Comparison of ENCODE assay signal across 21 cellular contexts in the genomic region with DNA sequence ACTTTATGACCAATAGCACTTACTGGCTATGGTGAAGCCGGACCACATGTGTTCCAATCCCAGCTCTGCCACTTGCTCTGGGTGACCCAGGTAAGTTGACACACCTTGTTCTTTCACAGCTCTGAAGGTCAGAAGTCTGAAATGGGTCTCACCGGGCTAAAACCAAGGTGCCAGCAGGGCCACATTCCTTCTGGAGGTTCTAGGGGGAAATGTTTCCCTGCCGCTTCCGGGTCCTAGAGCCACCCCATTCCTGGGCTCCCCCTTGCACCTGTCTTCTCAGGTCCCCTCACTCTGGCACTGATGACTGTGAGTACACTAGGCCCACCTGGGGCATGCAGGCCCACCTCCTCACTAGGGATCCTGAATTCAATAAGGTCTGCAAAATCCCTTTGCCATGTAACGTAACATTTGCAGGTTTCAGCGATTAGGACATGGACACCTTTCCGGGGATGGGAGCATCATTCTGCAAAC. TPM values are rescaled to one million over a fixed set of nuclear protein-coding genes. Genes with fewer than 3 reads are reported as not detected.
DNase-seq lines count a peak whose midpoint lies in the region; ATAC-seq and TF ChIP-seq lines count a peak whose summit lies in the region.
"Had no signal": no experiment of that assay in that cellular context is flagged by ENCODE, and none has a peak within 500 bp of the region (broad histone marks: within the 10 kb centered on the region; RNA-seq: fewer than 3 reads in every experiment).

No MANE protein-coding gene starts in this region.

- in situ Hi-C loops in GM13977 (cut with MboI; ENCODE audit: low pct_unique_long_range_greater_than_20kb, low sequenced_read_pairs, unreplicated experiment): no loop called here

- H3K27ac Mint-ChIP-seq in CD4-positive, alpha-beta T cell: peak overlapping the region; percentile 57
- H3K27ac Mint-ChIP-seq in chondrocyte (ENCODE audit: unreplicated experiment): peak overlapping the region; percentile 22
- H3K27ac Mint-ChIP-seq: stimulated activated memory B cell treated with anti-CD40 and anti-IgM and Interleukin-4, amounts not matched to agents 10 μg/mL and 1 μg/mL and 100 μg/mL, for 72 hours had no signal

- peaks cover 62% of the 10 kb centered on the region for H3K4me1 ChIP-seq in MM.1S (ENCODE audit: low read length)
- H3K4me1 ChIP-seq in neuronal stem cell (ENCODE audit: control insufficient read depth in 2 of 2, insufficient read depth in 1 of 2, low read depth in 1 of 2, low read length in 2 of 2): peaks cover 18 to 30% of the 10 kb centered on the region in 2 donors

- H3K4ac ChIP-seq in neuronal stem cell (ENCODE audit: low read length): no peak overlapping the region

- peaks cover 12% of the 10 kb centered on the region for H3F3A ChIP-seq in MM.1S (ENCODE audit: insufficient read depth, low read length)

- H3K18ac ChIP-seq in neuronal stem cell (ENCODE audit: low read length): no peak overlapping the region

- CTCF ChIA-PET in CD4-positive, alpha-beta T cell (lab: Charles Lee): interaction anchor here (6.7 kb wide), 1 partner anchor 16 kb away, joined by 42 read pairs; no protein-coding TSS in a partner anchor

- H3K4me3 ChIP-seq in MM.1S (ENCODE audit: low read length) (no peak overlapping the region), neuronal stem cell (ENCODE audit: low read length in 2 of 2) (peak overlapping the region in 1 of 2 donors; percentile 44)

- peak overlapping the region; percentile 42 for H3K4me3 Mint-ChIP-seq in CD4-positive, alpha-beta T cell
- H3K4me3 Mint-ChIP-seq in chondrocyte (ENCODE audit: unreplicated experiment): no peak overlapping the region
- H3K4me3 Mint-ChIP-seq: activated CD4-positive, alpha-beta T cell treated with anti-CD3 and anti-CD28 coated beads, Interleukin-2, amount 10 ng/mL, durations not matched to agents 7 days and 5 days had no signal

- no peak for ATAC-seq in CD4-positive, alpha-beta T cell (ENCODE audit: poor library complexity)

- H3K4me2 ChIP-seq in MM.1S (ENCODE audit: low read depth, low read length) (peak overlapping the region; percentile 32; the same call in 1 of the 2 replicates), neuronal stem cell (ENCODE audit: insufficient read depth, low read length, poor library complexity, severe bottlenecking) (no peak overlapping the region)

- no peak overlapping the region for H2BK12ac ChIP-seq in neuronal stem cell (ENCODE audit: low read length)

- peaks cover 95% of the 10 kb centered on the region for H4K20me1 ChIP-seq in MM.1S (ENCODE audit: insufficient read depth, low read length)

- POLR2A ChIA-PET in CD4-positive, alpha-beta T cell (lab: Charles Lee): no interaction called here

- H3K36me3 ChIP-seq in MM.1S (replicated peaks; ENCODE audit: insufficient read depth, low read length) (no peaks in the 10 kb centered on the region), neuronal stem cell (replicated peaks in 1 of 2; ENCODE audit: control insufficient read depth in 2 of 2, insufficient read depth in 2 of 2, low read length in 2 of 2) (no peaks in the 10 kb centered on the region)

- peaks cover 92% of the 10 kb centered on the region for H3K4me1 Mint-ChIP-seq in CD4-positive, alpha-beta T cell (ENCODE audit: low read depth)
- peaks cover 67% of the 10 kb centered on the region for H3K4me1 Mint-ChIP-seq in chondrocyte (ENCODE audit: low read depth)

- no peak for DNase-seq in CD4-positive, alpha-beta T cell
- DNase-seq in MM.1S (no peak), chondrocyte (ENCODE audit: low spot score) (no peak), neuronal stem cell (ENCODE audit: low spot score) (no peak), epidermal melanocyte (ENCODE audit: insufficient read length, low spot score) (no peak), GM13977 (ENCODE audit: low spot score) (no peak), activated gamma-delta T cell treated with Interleukin-2 at 50 U/mL for 16 hours (no peak), NCI-H226 (no peak)
- DNase-seq: activated CD4-positive, alpha-beta T cell treated with anti-CD3 and anti-CD28 coated beads, Interleukin-2, amount 10 ng/mL, durations not matched to agents 7 days and 5 days; activated gamma-delta T cell; amniotic stem cell; COR-L47; dermis blood vessel endothelial cell; DMS79 treated with DMSO at 0.1 percent for 48 hours; head of caudate nucleus; Kasumi-1; NCI-H1092; NCI-H1930; SHP77 treated with DMSO at 0.1 percent for 48 hours; stimulated activated CD4-positive, alpha-beta T cell treated with anti-CD3 and anti-CD28 coated beads, Interleukin-2, amount 100 ng/mL, for 24 hours had no signal

- no peak overlapping the region for H2BK5ac ChIP-seq in neuronal stem cell (ENCODE audit: low read length)

- H3K9me3 ChIP-seq in CD4-positive, alpha-beta T cell (ENCODE audit: control insufficient read depth, low read length): no peaks in the 10 kb centered on the region
- H3K9me3 ChIP-seq in MM.1S (replicated peaks; ENCODE audit: insufficient read depth, low read length): no peaks in the 10 kb centered on the region
- H3K9me3 ChIP-seq in neuronal stem cell (replicated peaks in 1 of 2; ENCODE audit: control insufficient read depth in 2 of 2, insufficient read depth in 1 of 2, low read depth in 1 of 2, low read length in 2 of 2): no peaks in the 10 kb centered on the region

- no peaks in the 10 kb centered on the region for H3K9me3 Mint-ChIP-seq in CD4-positive, alpha-beta T cell
- no peaks in the 10 kb centered on the region for H3K9me3 Mint-ChIP-seq in chondrocyte (ENCODE audit: low read depth)
- H3K9me3 Mint-ChIP-seq: activated CD4-positive, alpha-beta T cell treated with anti-CD3 and anti-CD28 coated beads, Interleukin-2, amount 10 ng/mL, durations not matched to agents 7 days and 5 days; stimulated activated memory B cell treated with anti-CD40 and anti-IgM and Interleukin-4, amounts not matched to agents 10 μg/mL and 1 μg/mL and 100 μg/mL, for 72 hours had no signal

- H3K9me2 ChIP-seq in MM.1S (replicated peaks; ENCODE audit: insufficient read depth, low read length): no peaks in the 10 kb centered on the region

- no peak overlapping the region for H3K27ac ChIP-seq in CD4-positive, alpha-beta T cell (ENCODE audit: low read depth, low read length)
- no peak overlapping the region for H3K27ac ChIP-seq in MM.1S (ENCODE audit: low read length)
- no peak overlapping the region for H3K27ac ChIP-seq in neuronal stem cell (replicated peaks; ENCODE audit: low read length)

- peaks cover 12% of the 10 kb centered on the region for H3K79me1 ChIP-seq in neuronal stem cell (ENCODE audit: low read depth, low read length)

- WGBS in neuronal stem cell (ENCODE audit: extremely low coverage in 2 of 2, insufficient read length in 2 of 2, insufficient replicate concordance in 1 of 2), 2 donors: no CpG with 5 or more reads among the region's 7 CpGs

- peak overlapping the region; percentile 43 for H3K14ac ChIP-seq in neuronal stem cell (ENCODE audit: low read length)

- intact Hi-C loops in CD4-positive, alpha-beta T cell (cut with DNase I, micrococcal nuclease): no loop called here

- H3K27me3 Mint-ChIP-seq in CD4-positive, alpha-beta T cell: no peaks in the 10 kb centered on the region
- no peaks in the 10 kb centered on the region for H3K27me3 Mint-ChIP-seq in chondrocyte (ENCODE audit: low read depth)
- H3K27me3 Mint-ChIP-seq: activated CD4-positive, alpha-beta T cell treated with anti-CD3 and anti-CD28 coated beads, Interleukin-2, amount 10 ng/mL, durations not matched to agents 7 days and 5 days; stimulated activated memory B cell treated with anti-CD40 and anti-IgM and Interleukin-4, amounts not matched to agents 10 μg/mL and 1 μg/mL and 100 μg/mL, for 72 hours had no signal

- H2BK15ac ChIP-seq in neuronal stem cell (ENCODE audit: low read length): no peak overlapping the region

- H3K27me3 ChIP-seq in CD4-positive, alpha-beta T cell (ENCODE audit: control insufficient read depth, insufficient read depth, low read length): no peaks in the 10 kb centered on the region
- no peaks in the 10 kb centered on the region for H3K27me3 ChIP-seq in MM.1S (replicated peaks; ENCODE audit: insufficient read depth, low read length)
- no peaks in the 10 kb centered on the region for H3K27me3 ChIP-seq in neuronal stem cell (ENCODE audit: control insufficient read depth in 3 of 3, insufficient read depth in 3 of 3, low read depth in 1 of 3, low read length in 3 of 3)

- no peak for TF ChIP-seq CTCF in CD4-positive, alpha-beta T cell (IDR thresholded peaks at IDR 0.05)
- TF ChIP-seq CTCF in MM.1S (IDR thresholded peaks at IDR 0.05; ENCODE audit: low read length) (no peak), chondrocyte (IDR thresholded peaks at IDR 0.05) (no peak), GM13977 (IDR thresholded peaks at IDR 0.05; ENCODE audit: extremely low read depth, insufficient read depth, missing control alignments) (no peak)

- H2AK5ac ChIP-seq in neuronal stem cell (ENCODE audit: low read depth, low read length): no peak overlapping the region

- peaks cover 97% of the 10 kb centered on the region for H3K79me2 ChIP-seq in MM.1S (ENCODE audit: low read length)

- H4K91ac ChIP-seq in neuronal stem cell (ENCODE audit: low read depth, low read length, poor library complexity): no peak overlapping the region

- H3K36me3 Mint-ChIP-seq in CD4-positive, alpha-beta T cell (ENCODE audit: low read depth): no peaks in the 10 kb centered on the region
- no peaks in the 10 kb centered on the region for H3K36me3 Mint-ChIP-seq in chondrocyte (ENCODE audit: low read depth)

- no peak overlapping the region for H2BK120ac ChIP-seq in neuronal stem cell (ENCODE audit: low read depth, low read length)

- no peak overlapping the region for H3K23ac ChIP-seq in neuronal stem cell (ENCODE audit: low read depth, low read length, poor library complexity)

- H2AFZ ChIP-seq in MM.1S (ENCODE audit: low read length): no peak overlapping the region
- H2AFZ ChIP-seq in neuronal stem cell (ENCODE audit: low read length): no peak overlapping the region

- peak overlapping the region; percentile 7 for H4K8ac ChIP-seq in neuronal stem cell (ENCODE audit: low read depth, low read length)

- H3K9ac ChIP-seq in MM.1S (ENCODE audit: low read length) (no peak overlapping the region), neuronal stem cell (ENCODE audit: low read depth, low read length, poor library complexity) (no peak overlapping the region)

RNA-seq across cellular contexts. Expression of a gene that starts 11.4 kb away (rescaled TPM):
- 100 to 1,000 TPM; 259 to 268 TPM for total RNA-seq in CD4-positive, alpha-beta T cell
- 80.3 to 90.6 TPM (median 81.1 TPM) in 3 replicates for total RNA-seq in chondrocyte
- 54.4 TPM for polyA plus RNA-seq in neuronal stem cell (2013, experiment 1 of 2)
- polyA plus RNA-seq in neuronal stem cell (2013, experiment 2 of 2): 53.1 TPM
